ENCODE assay signal across 15 cellular contexts in genomic region chr3:12879191-12879815, GRCh38. TPM values are rescaled to one million over a fixed set of nuclear protein-coding genes. Genes with fewer than 3 reads are reported as not detected.
A peak's percentile ranks its signal among the peaks of the same experiment; 100 is the strongest.
DNase-seq lines count a peak whose midpoint lies in the region; ATAC-seq and TF ChIP-seq lines count a peak whose summit lies in the region.
"Had no signal": no experiment of that assay in that cellular context is flagged by ENCODE, and none has a peak within 500 bp of the region (broad histone marks: within the 10 kb centered on the region; RNA-seq: fewer than 3 reads in every experiment).

No MANE protein-coding gene starts in this region.

- no peak overlapping the region for H2AFZ ChIP-seq in mammary epithelial cell (ENCODE audit: low read depth, low read length)

- H3K4me2 ChIP-seq in mammary epithelial cell (ENCODE audit: insufficient read depth, low read depth, low read length) = no peak overlapping the region
- H3K4me2 ChIP-seq: BLaER1 had no signal

- H4K20me1 ChIP-seq in mammary epithelial cell (ENCODE audit: insufficient read depth, low read length) = no peaks in the 10 kb centered on the region
- H4K20me1 ChIP-seq: BLaER1 had no signal

- intact Hi-C loops in right lobe of liver (cut with DNase I) = no loop called here
- intact Hi-C loops in mammary epithelial cell (cut with micrococcal nuclease) = no loop called here

- H3K79me2 ChIP-seq in mammary epithelial cell (ENCODE audit: insufficient read depth, low read length) = no peaks in the 10 kb centered on the region

- no TSS peak for BruUV-seq in mammary epithelial cell (replicated peaks; lab: Mats Ljungman, UMichigan)

- no peak overlapping the region for H3K4me3 ChIP-seq in right lobe of liver
- no peak overlapping the region for H3K4me3 ChIP-seq in mammary epithelial cell (replicated peaks in 1 of 3; ENCODE audit: insufficient read depth in 1 of 3, low read depth in 2 of 3, low read length in 3 of 3)
- H3K4me3 ChIP-seq: BLaER1 had no signal

- dilution Hi-C loops in mammary epithelial cell (cut with HindIII; ENCODE audit: low sequenced_read_pairs) = loop anchor here (5.0 kb wide), 1 partner anchor 63 kb away; no protein-coding TSS in a partner anchor

- TF ChIP-seq CTCF in right lobe of liver (IDR thresholded peaks at IDR 0.05) (no peak), mammary epithelial cell (conservative IDR thresholded peaks at IDR 0.05 in 1 of 2, IDR thresholded peaks at IDR 0.05 in 1 of 2; ENCODE audit: extremely low read depth in 1 of 2, insufficient read depth in 1 of 2, low read depth in 1 of 2, low read length in 2 of 2) (no peak)

- H3K27me3 ChIP-seq in right lobe of liver (no peaks in the 10 kb centered on the region), mammary epithelial cell (ENCODE audit: insufficient read depth, low read length) (peaks cover 3% of the 10 kb centered on the region)
- H3K27me3 ChIP-seq: BLaER1 had no signal

- 38% methylated on average over 1 of the region's 5 CpGs for WGBS in right lobe of liver (ENCODE audit: insufficient coverage, low coverage, low lambda C conversion rate, missing lambda C conversion rate)
- 72% methylated on average over 5 of the region's 5 CpGs for WGBS in mammary epithelial cell (ENCODE audit: low coverage, missing lambda C conversion rate)

- H3K4me1 ChIP-seq in right lobe of liver (peaks cover 0 to 3% (median 0%) of the 10 kb centered on the region in 4 donors), mammary epithelial cell (ENCODE audit: insufficient read depth, low read length) (no peaks in the 10 kb centered on the region)

- no peaks in the 10 kb centered on the region for H3K36me3 ChIP-seq in right lobe of liver
- H3K36me3 ChIP-seq in mammary epithelial cell (ENCODE audit: insufficient read depth, low read length) = no peaks in the 10 kb centered on the region
- H3K36me3 ChIP-seq: BLaER1 had no signal

- no peak for TF ChIP-seq POLR2A in right lobe of liver (IDR thresholded peaks at IDR 0.05)

- no peaks in the 10 kb centered on the region for H3K9me3 ChIP-seq in right lobe of liver
- H3K9me3 ChIP-seq in mammary epithelial cell (replicated peaks; ENCODE audit: insufficient read depth, low read length) = no peaks in the 10 kb centered on the region

- in situ Hi-C loops in mammary epithelial cell (cut with MboI; ENCODE audit: low sequenced_read_pairs in 2 of 2) = loop anchor here (25.0 kb wide), 1 partner anchor 742 kb away; no protein-coding TSS in a partner anchor

- ATAC-seq in right lobe of liver (peak; percentile 19 to 66 (median 34)), GM19351 (IDR thresholded peaks at IDR 0.05; ENCODE audit: unreplicated experiment) (no peak)
- ATAC-seq: PC-3 had no signal

- DNase-seq in MV-4-11 (lab: John Stamatoyannopoulos, UW) = peak; percentile 32
- DNase-seq in anterior cingulate cortex (lab: John Stamatoyannopoulos, UW) = peak in 39 of 58 donors; percentile 14 to 76 (median 38)
- no peak for DNase-seq in right lobe of liver
- DNase-seq in NCI-H69 (lab: John Stamatoyannopoulos, UW) = no peak
- no peak for DNase-seq in activated CD4-positive, alpha-beta T cell treated with anti-CD3 and anti-CD28 coated beads for 48 hours
- no peak for DNase-seq in mammary epithelial cell
- DNase-seq: DMS153, EL, H9, NCI-H1436 treated with DMSO at 0.1 percent for 48 hours, NCI-H226, NCI-H526, PC-3 had no signal

- no peak overlapping the region for H3K9ac ChIP-seq in mammary epithelial cell (ENCODE audit: insufficient read depth, low read length)
- H3K9ac ChIP-seq: BLaER1 had no signal

- H3K27ac ChIP-seq in right lobe of liver (no peak overlapping the region), mammary epithelial cell (ENCODE audit: insufficient read depth, low read depth, low read length) (no peak overlapping the region)
- H3K27ac ChIP-seq: BLaER1 had no signal

- CTCF ChIA-PET in mammary epithelial cell (lab: Charles Lee; ENCODE audit: low non-redundant PET) = interaction anchor here (0.7 kb wide), 1 partner anchor 1617 kb away, joined by 5 read pairs; no protein-coding TSS in a partner anchor

RNA-seq across cellular contexts. Expression of gene RPL32, which starts 37.9 kb away (rescaled TPM):
- 100 to 1,000 TPM; 322 to 555 (median 472) TPM for total RNA-seq in right lobe of liver
- total RNA-seq in mammary epithelial cell = 1,000 to 10,000 TPM in 1 of 2 donors, 100 to 1,000 TPM in 1; 686 to 1,631 TPM
- 2,092 TPM for polyA plus RNA-seq in mammary epithelial cell
- 770 TPM for polyA minus RNA-seq in mammary epithelial cell

Comparison
In these comparisons a context has a peak if more than half of its experiments do, and no peak if none do; other contexts are left out.
1. DNase-seq: peak in MV-4-11 (single experiment) and anterior cingulate cortex (39 of 58); none in right lobe of liver (0 of 3), NCI-H69 (single experiment), activated CD4-positive, alpha-beta T cell treated with anti-CD3 and anti-CD28 coated beads for 48 hours (single experiment) and mammary epithelial cell (single experiment).